30 cellular contexts compared by ENCODE assay signal in genomic region chr4:87937523-87937922, GRCh38. TPM values are rescaled to one million over a fixed set of nuclear protein-coding genes. Genes with fewer than 3 reads are reported as not detected.
"Had no signal": no experiment of that assay in that cellular context is flagged by ENCODE, and none has a peak within 500 bp of the region (broad histone marks: within the 10 kb centered on the region; RNA-seq: fewer than 3 reads in every experiment).

No MANE protein-coding gene starts in this region.

- H3K36me3 ChIP-seq: esophagus muscularis mucosa, gastroesophageal sphincter, heart left ventricle, left lung, neural progenitor cell, right lobe of liver, thoracic aorta, tibial nerve, upper lobe of left lung, uterus had no signal

- H3K4me1 Mint-ChIP-seq: naive B cell; nephron; stimulated activated naive B cell treated with anti-CD40 and anti-IgM and Interleukin-4, amounts not matched to agents 10 μg/mL and 1 μg/mL and 100 μg/mL, for 72 hours had no signal

- H3K36me3 Mint-ChIP-seq: naive B cell, neural progenitor cell had no signal

- H3K27me3 Mint-ChIP-seq: naive B cell; stimulated activated naive B cell treated with anti-CD40 and anti-IgM and Interleukin-4, amounts not matched to agents 10 μg/mL and 1 μg/mL and 100 μg/mL, for 72 hours had no signal

- H3K27me3 ChIP-seq: esophagus muscularis mucosa, foreskin keratinocyte, gastroesophageal sphincter, heart left ventricle, hepatocyte, left lung, neural progenitor cell, right lobe of liver, tibial nerve, upper lobe of left lung, uterus had no signal

- FAIRE-seq: endothelial cell of umbilical vein, islet of Langerhans, small intestine had no signal

- H3K9ac ChIP-seq: neural progenitor cell, parathyroid adenoma had no signal

- H2AFZ ChIP-seq: hepatocyte, neural progenitor cell, parathyroid adenoma had no signal

- H3K9me3 Mint-ChIP-seq: neural progenitor cell; stimulated activated naive B cell treated with anti-CD40 and anti-IgM and Interleukin-4, amounts not matched to agents 10 μg/mL and 1 μg/mL and 100 μg/mL, for 72 hours; stimulated activated naive CD8-positive, alpha-beta T cell treated with anti-CD3 and anti-CD28 coated beads, Interleukin-15, Interleukin-2, amounts not matched to agents 100 ng/mL and 50 ng/mL, for 24 hours had no signal

- H3K4me1 ChIP-seq: esophagus muscularis mucosa, foreskin keratinocyte, gastroesophageal sphincter, heart left ventricle, left lung, parathyroid adenoma, right lobe of liver, upper lobe of left lung, uterus had no signal

- H3K4me3 Mint-ChIP-seq: mesothelial cell of epicardium; naive B cell; nephron; neural progenitor cell; stimulated activated naive B cell treated with anti-CD40 and anti-IgM and Interleukin-4, amounts not matched to agents 10 μg/mL and 1 μg/mL and 100 μg/mL, for 72 hours; stimulated activated naive CD8-positive, alpha-beta T cell treated with anti-CD3 and anti-CD28 coated beads, Interleukin-15, Interleukin-2, amounts not matched to agents 100 ng/mL and 50 ng/mL, for 24 hours had no signal

- H3K4me2 ChIP-seq: hepatocyte, neural progenitor cell had no signal

- ATAC-seq: gastroesophageal sphincter; heart left ventricle; left cardiac atrium; left lung; mucosa of descending colon; stimulated activated naive B cell treated with anti-CD40 and anti-IgM and Interleukin-4, amounts not matched to agents 10 μg/mL and 1 μg/mL and 100 μg/mL, for 72 hours had no signal

- H3K9me3 ChIP-seq: esophagus muscularis mucosa, left lung, mucosa of descending colon, right lobe of liver, thoracic aorta, tibial nerve, upper lobe of left lung, uterus had no signal

- DNase-seq: dermis blood vessel endothelial cell; effector memory CD4-positive, alpha-beta T cell; foreskin keratinocyte; heart left ventricle; left cardiac atrium; left lung; mesenchymal stem cell; mucosa of descending colon; naive B cell; right lobe of liver; small intestine; stimulated activated CD4-positive, alpha-beta T cell treated with anti-CD3 and anti-CD28 coated beads, Interleukin-15, amount 100 ng/mL, for 24 hours; stimulated activated CD4-positive, alpha-beta T cell treated with anti-CD3 and anti-CD28 coated beads, Interleukin-2, amount 100 ng/mL, for 48 hours; stimulated activated naive B cell treated with anti-CD40 and anti-IgM and Interleukin-4, amounts not matched to agents 10 μg/mL and 1 μg/mL and 100 μg/mL, for 72 hours; upper lobe of left lung; uterus had no signal

- H3K27ac ChIP-seq: esophagus muscularis mucosa, foreskin keratinocyte, gastroesophageal sphincter, heart left ventricle, hepatocyte, left lung, neural progenitor cell, parathyroid adenoma, right lobe of liver, thoracic aorta, tibial nerve, upper lobe of left lung, uterus had no signal

- H3K79me2 ChIP-seq: hepatocyte, parathyroid adenoma had no signal

- H3K27ac Mint-ChIP-seq: mesothelial cell of epicardium; naive B cell; nephron; neural progenitor cell; progenitor cell of endocrine pancreas; stimulated activated naive B cell treated with anti-CD40 and anti-IgM and Interleukin-4, amounts not matched to agents 10 μg/mL and 1 μg/mL and 100 μg/mL, for 72 hours; stimulated activated naive CD8-positive, alpha-beta T cell treated with anti-CD3 and anti-CD28 coated beads, Interleukin-15, Interleukin-2, amounts not matched to agents 100 ng/mL and 50 ng/mL, for 24 hours had no signal

- H3K4me3 ChIP-seq: esophagus muscularis mucosa, gastroesophageal sphincter, heart left ventricle, hepatocyte, left lung, mucosa of descending colon, neural progenitor cell, right lobe of liver, thoracic aorta, tibial nerve, upper lobe of left lung, uterus had no signal

RNA-seq across cellular contexts. Expression of gene SPP1, which starts 38.0 kb away (rescaled TPM):
- total RNA-seq: endothelial cell of umbilical vein, lung microvascular endothelial cell had no signal
- polyA plus RNA-seq: endothelial cell of umbilical vein had no signal
